Comparison of ENCODE assay signal across 9 cellular contexts in genomic region chr3:196186661-196187573, GRCh38. TPM values are rescaled to one million over a fixed set of nuclear protein-coding genes. Genes with fewer than 3 reads are reported as not detected.
DNase-seq lines count a peak whose midpoint lies in the region; ATAC-seq and TF ChIP-seq lines count a peak whose summit lies in the region.
"Had no signal": no experiment of that assay in that cellular context is flagged by ENCODE, and none has a peak within 500 bp of the region (broad histone marks: within the 10 kb centered on the region; RNA-seq: fewer than 3 reads in every experiment).

No MANE protein-coding gene starts in this region.

- H3K36me3 Mint-ChIP-seq in endodermal cell (ENCODE audit: low read depth), result no peaks in the 10 kb centered on the region

- no peaks in the 10 kb centered on the region for H3K9me3 Mint-ChIP-seq in endodermal cell

- TF ChIP-seq EP300 in tibial nerve (IDR thresholded peaks at IDR 0.05), result no peak

- H3K27me3 ChIP-seq in endodermal cell (ENCODE audit: control insufficient read depth, insufficient read depth, low read length, poor library complexity, severe bottlenecking), result no peaks in the 10 kb centered on the region
- no peaks in the 10 kb centered on the region for H3K27me3 ChIP-seq in tibial nerve
- H3K27me3 ChIP-seq: SJSA1 had no signal

- no peak for TF ChIP-seq POLR2A in tibial nerve (IDR thresholded peaks at IDR 0.05)

- intact Hi-C loops in sciatic nerve (cut with DNase I), result no loop called here

- 46 to 67% methylated on average over 19 to 31 of the region's 31 CpGs for WGBS in endodermal cell (ENCODE audit: insufficient coverage in 1 of 2, insufficient read length in 1 of 2), 2 experiments
- 47 to 48% methylated on average over 29 to 31 of the region's 31 CpGs for WGBS in tibial nerve, 2 donors

- peak; percentile 50 for ATAC-seq in HG02938 (IDR thresholded peaks at IDR 0.05; ENCODE audit: unreplicated experiment)
- ATAC-seq in sciatic nerve, result peak; percentile 45
- no peak for ATAC-seq in GM21526 (IDR thresholded peaks at IDR 0.05; ENCODE audit: low FRiP score, unreplicated experiment)

- no peak overlapping the region for H3K27ac Mint-ChIP-seq in endodermal cell

- H3K27ac ChIP-seq in endodermal cell (ENCODE audit: low read depth, low read length), result peak overlapping the region; percentile 71
- H3K27ac ChIP-seq in tibial nerve, result peak overlapping the region in 1 of 4 donors; percentile 64
- H3K27ac ChIP-seq: SJSA1 had no signal

- no peaks in the 10 kb centered on the region for H3K4me1 ChIP-seq in endodermal cell (ENCODE audit: control insufficient read depth, insufficient read depth, low read length)
- H3K4me1 ChIP-seq in tibial nerve, result peaks cover 0 to 12% (median 6%) of the 10 kb centered on the region in 4 donors
- H3K4me1 ChIP-seq: SJSA1 had no signal

- H3K4me3 ChIP-seq in endodermal cell (ENCODE audit: low read length) (no peak overlapping the region), tibial nerve (peak overlapping the region in 1 of 4 donors; percentile 18)
- H3K4me3 ChIP-seq: SJSA1 had no signal

- no peaks in the 10 kb centered on the region for H3K27me3 Mint-ChIP-seq in endodermal cell (ENCODE audit: insufficient read depth)

- H3K4me1 Mint-ChIP-seq in endodermal cell, result no peaks in the 10 kb centered on the region

- H3K4me3 Mint-ChIP-seq in endodermal cell, result no peak overlapping the region

- H3K9ac ChIP-seq in endodermal cell (ENCODE audit: extremely low read depth, low read length, poor library complexity, severe bottlenecking), result no peak overlapping the region

- H3K36me3 ChIP-seq in endodermal cell (ENCODE audit: control insufficient read depth, insufficient read depth, low read length) (no peaks in the 10 kb centered on the region), tibial nerve (no peaks in the 10 kb centered on the region)
- H3K36me3 ChIP-seq: SJSA1 had no signal

- peak; percentile 55 for DNase-seq in NCI-H510A treated with DMSO at 0.1 percent for 48 hours (lab: John Stamatoyannopoulos, UW)
- DNase-seq in NCI-H510A (lab: John Stamatoyannopoulos, UW), result no peak
- DNase-seq in NCI-H345 treated with DMSO at 0.1 percent for 48 hours (lab: John Stamatoyannopoulos, UW; ENCODE audit: unreplicated experiment), result peak; percentile 64
- DNase-seq in endodermal cell, result peak; percentile 83
- no peak for DNase-seq in sciatic nerve (ENCODE audit: low spot score)
- no peak for DNase-seq in tibial nerve (ENCODE audit: low spot score in 2 of 2)

- TF ChIP-seq CTCF in endodermal cell (conservative IDR thresholded peaks at IDR 0.05), result no peak
- TF ChIP-seq CTCF in tibial nerve (IDR thresholded peaks at IDR 0.05), result no peak

- H3K9me3 ChIP-seq in endodermal cell (ENCODE audit: control insufficient read depth, low read length) (no peaks in the 10 kb centered on the region), tibial nerve (no peaks in the 10 kb centered on the region)
- H3K9me3 ChIP-seq: SJSA1 had no signal

RNA-seq across cellular contexts. Expression of gene ZDHHC19, which starts 24.3 kb away (rescaled TPM):
- under 1 TPM in 1 of 2 donors, not detected in 1; 0.86 TPM for total RNA-seq in endodermal cell
- polyA plus RNA-seq in endodermal cell (2013, experiment 1 of 2), result 1.1 TPM
- polyA plus RNA-seq in endodermal cell (2013, experiment 2 of 2), result 0.58 TPM
- not detected for total RNA-seq in sciatic nerve
- total RNA-seq in tibial nerve, result not detected
- total RNA-seq: SJSA1 had no signal

RNA-seq across cellular contexts. Expression of gene SLC51A, which starts 29.4 kb away (rescaled TPM):
- total RNA-seq in endodermal cell, result 1 to 10 TPM; 1.9 to 2.0 TPM
- 1.4 TPM for polyA plus RNA-seq in endodermal cell (2013, experiment 1 of 2)
- not detected for polyA plus RNA-seq in endodermal cell (2013, experiment 2 of 2)
- total RNA-seq in sciatic nerve, result 0.58 TPM
- total RNA-seq in tibial nerve, result under 1 TPM in 2 of 4 donors, not detected in 2; 0.30 to 0.66 TPM
- total RNA-seq: SJSA1 had no signal

Comparison
In these comparisons a context has a peak if more than half of its experiments do, and no peak if none do; other contexts are left out.
1. DNase-seq: peak in NCI-H510A treated with DMSO at 0.1 percent for 48 hours (single experiment), NCI-H345 treated with DMSO at 0.1 percent for 48 hours (single experiment) and endodermal cell (single experiment); none in NCI-H510A (single experiment), sciatic nerve (single experiment) and tibial nerve (0 of 2).